ENCODE assay signal across 14 cellular contexts in genomic region chr9:126334626-126335621, GRCh38. TPM values are rescaled to one million over a fixed set of nuclear protein-coding genes. Genes with fewer than 3 reads are reported as not detected.
DNase-seq lines count a peak whose midpoint lies in the region; ATAC-seq and TF ChIP-seq lines count a peak whose summit lies in the region.
"Had no signal": no experiment of that assay in that cellular context is flagged by ENCODE, and none has a peak within 500 bp of the region (broad histone marks: within the 10 kb centered on the region; RNA-seq: fewer than 3 reads in every experiment).

No MANE protein-coding gene starts in this region.

- peak overlapping the region; percentile 15 for H3K4me3 Mint-ChIP-seq in progenitor cell of endocrine pancreas (ENCODE audit: low read depth)
- peak overlapping the region in 1 of 7 donors; percentile 20 for H3K4me3 Mint-ChIP-seq in CD8-positive, alpha-beta memory T cell

- POLR2A ChIA-PET in CD8-positive, alpha-beta memory T cell (lab: Charles Lee), result no interaction called here

- DNase-seq in AG10803 (ENCODE audit: low read depth) (peak; percentile 9), astrocyte of the spinal cord (ENCODE audit: low read depth, low spot score) (peak; percentile 32), left ventricle myocardium inferior (no peak), progenitor cell of endocrine pancreas (ENCODE audit: low spot score, unreplicated experiment) (no peak), DMS153 treated with DMSO at 0.1 percent for 48 hours (lab: John Stamatoyannopoulos, UW; ENCODE audit: unreplicated experiment) (no peak)
- DNase-seq in activated CD4-positive, alpha-beta T cell treated with anti-CD3 and anti-CD28 coated beads, Interleukin-2, amount 50 U/mL, for 4 hours, result no peak
- DNase-seq in CD8-positive, alpha-beta memory T cell, result no peak
- DNase-seq: activated CD4-positive, CD25-positive, alpha-beta regulatory T cell treated with anti-CD3 and anti-CD28 coated beads, Interleukin-2, amount 50 U/mL, for 72 hours; activated effector memory CD4-positive, alpha-beta T cell treated with Interleukin-2 at 50 U/mL for 16 hours; effector CD4-positive, alpha-beta T cell; SJCRH30 had no signal

- peak overlapping the region; percentile 67 for H3K27ac ChIP-seq in left ventricle myocardium inferior (replicated peaks)
- H3K27ac ChIP-seq in CD8-positive, alpha-beta memory T cell (ENCODE audit: low read depth, low read length), result no peak overlapping the region
- H3K27ac ChIP-seq: KMS-11, parathyroid adenoma, SJCRH30 had no signal

- peaks cover 13% of the 10 kb centered on the region for H3K36me3 Mint-ChIP-seq in progenitor cell of endocrine pancreas (ENCODE audit: insufficient read depth)
- H3K36me3 Mint-ChIP-seq in CD8-positive, alpha-beta memory T cell, result peaks cover 0 to 40% (median 1%) of the 10 kb centered on the region in 3 donors

- no peak for TF ChIP-seq CTCF in AG10803 (conservative IDR thresholded peaks at IDR 0.05; ENCODE audit: low read length)
- TF ChIP-seq CTCF in astrocyte of the spinal cord (IDR thresholded peaks at IDR 0.05; ENCODE audit: low read depth, low read length), result no peak
- no peak for TF ChIP-seq CTCF in left ventricle myocardium inferior (IDR thresholded peaks at IDR 0.05; ENCODE audit: borderline replicate concordance)
- TF ChIP-seq CTCF in progenitor cell of endocrine pancreas (IDR thresholded peaks at IDR 0.05; ENCODE audit: unreplicated experiment), result no peak

- CTCF ChIA-PET in CD8-positive, alpha-beta memory T cell (lab: Charles Lee), result interaction anchor here (1.8 to 2.8 kb wide), 2 partner anchors 9 to 64 kb away, joined by 5 to 8 read pairs; partner anchors contain the start of gene MVB12B

- intact Hi-C loops in left ventricle myocardium inferior (cut with micrococcal nuclease), result loop anchor here (5.0 kb wide), 1 partner anchor 57 kb away; no protein-coding TSS in a partner anchor

- peak overlapping the region; percentile 62 for H3K27ac Mint-ChIP-seq in progenitor cell of endocrine pancreas
- H3K27ac Mint-ChIP-seq in CD8-positive, alpha-beta memory T cell, result peak overlapping the region in 4 of 8 donors; percentile 14 to 85 (median 56)

- H3K4me1 ChIP-seq in left ventricle myocardium inferior, result peaks cover 58% of the 10 kb centered on the region
- H3K4me1 ChIP-seq in CD8-positive, alpha-beta memory T cell (ENCODE audit: insufficient read depth, low read length), result peaks cover 19% of the 10 kb centered on the region
- H3K4me1 ChIP-seq: SJCRH30 had no signal

- no peaks in the 10 kb centered on the region for H3K36me3 ChIP-seq in left ventricle myocardium inferior
- no peaks in the 10 kb centered on the region for H3K36me3 ChIP-seq in CD8-positive, alpha-beta memory T cell (ENCODE audit: insufficient read depth, low read length)
- H3K36me3 ChIP-seq: SJCRH30 had no signal

- H3K9me3 Mint-ChIP-seq in progenitor cell of endocrine pancreas (ENCODE audit: low read depth), result no peaks in the 10 kb centered on the region
- H3K9me3 Mint-ChIP-seq in CD8-positive, alpha-beta memory T cell, result no peaks in the 10 kb centered on the region

- H3K4me3 ChIP-seq in AG10803 (ENCODE audit: low read length) (no peak overlapping the region), astrocyte of the spinal cord (ENCODE audit: low read depth, low read length) (no peak overlapping the region), left ventricle myocardium inferior (peak overlapping the region; percentile 34)
- no peak overlapping the region for H3K4me3 ChIP-seq in CD8-positive, alpha-beta memory T cell (ENCODE audit: low read length)
- H3K4me3 ChIP-seq: SJCRH30 had no signal

- in situ Hi-C loops in astrocyte of the spinal cord (cut with HindIII; ENCODE audit: low sequenced_read_pairs), result no loop called here

- H3K9me3 ChIP-seq in left ventricle myocardium inferior (replicated peaks), result no peaks in the 10 kb centered on the region
- H3K9me3 ChIP-seq in CD8-positive, alpha-beta memory T cell (ENCODE audit: low read length), result no peaks in the 10 kb centered on the region
- H3K9me3 ChIP-seq: SJCRH30 had no signal

- H3K27me3 Mint-ChIP-seq in progenitor cell of endocrine pancreas, result no peaks in the 10 kb centered on the region
- H3K27me3 Mint-ChIP-seq in CD8-positive, alpha-beta memory T cell, result no peaks in the 10 kb centered on the region

- no peak for ATAC-seq in GM18520 (IDR thresholded peaks at IDR 0.05; ENCODE audit: unreplicated experiment)

- H3K4me1 Mint-ChIP-seq in progenitor cell of endocrine pancreas (ENCODE audit: low read depth), result peaks cover 38% of the 10 kb centered on the region
- H3K4me1 Mint-ChIP-seq in CD8-positive, alpha-beta memory T cell, result peaks cover 37 to 95% (median 69%) of the 10 kb centered on the region in 3 donors

- no peaks in the 10 kb centered on the region for H3K27me3 ChIP-seq in left ventricle myocardium inferior (ENCODE audit: low read depth)
- no peaks in the 10 kb centered on the region for H3K27me3 ChIP-seq in CD8-positive, alpha-beta memory T cell (ENCODE audit: insufficient read depth, low read length, poor library complexity, severe bottlenecking)
- H3K27me3 ChIP-seq: SJCRH30 had no signal

RNA-seq across cellular contexts. Expression of gene MVB12B, which starts 8.3 kb away (rescaled TPM):
- total RNA-seq in left ventricle myocardium inferior (11.2 TPM), progenitor cell of endocrine pancreas (34.6 and 34.8 TPM in 2 replicates)
- total RNA-seq in CD8-positive, alpha-beta memory T cell, result 10 to 100 TPM; 11.0 to 13.1 TPM
- 12.7 TPM for polyA plus RNA-seq in CD8-positive, alpha-beta memory T cell

Comparison
In these comparisons a context has a peak if more than half of its experiments do, and no peak if none do; other contexts are left out.
1. DNase-seq: peak in AG10803 (single experiment) and astrocyte of the spinal cord (single experiment); none in left ventricle myocardium inferior (single experiment), progenitor cell of endocrine pancreas (single experiment), activated CD4-positive, alpha-beta T cell treated with anti-CD3 and anti-CD28 coated beads, Interleukin-2, amount 50 U/mL, for 4 hours (0 of 2), CD8-positive, alpha-beta memory T cell (0 of 5) and DMS153 treated with DMSO at 0.1 percent for 48 hours (single experiment).